ENCODE assay signal across 1 cellular context in the genomic region with DNA sequence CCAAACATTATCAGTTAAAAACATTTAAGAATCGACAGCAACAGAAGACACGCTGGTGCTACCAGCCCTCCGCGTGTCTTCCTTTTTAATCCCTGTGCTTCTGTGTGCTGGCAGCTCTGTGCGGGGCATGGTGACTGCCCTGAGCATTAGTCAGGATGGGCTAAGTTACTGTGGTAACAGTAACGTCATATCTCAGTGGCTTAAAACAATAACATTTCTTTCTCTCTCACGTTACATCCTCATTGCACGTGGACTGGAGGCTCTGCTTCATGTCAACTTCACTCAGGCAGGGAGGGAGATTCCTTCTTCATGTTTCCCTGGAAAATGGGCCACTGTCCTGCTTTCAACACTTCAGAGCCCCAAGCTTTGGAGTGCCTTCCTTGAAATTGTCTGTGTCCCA.
TF ChIP-seq lines count a peak whose summit lies in the region.

No MANE protein-coding gene starts in this region.

TF ChIP-seq in IMR-90, 13 proteins besides CTCF, POLR2A, EP300 and RAD21 (continued from another document):
- no peak for TF ChIP-seq USF2 (IDR thresholded peaks at IDR 0.05; ENCODE audit: low read depth, low read length)
- TF ChIP-seq CEBPB (IDR thresholded peaks at IDR 0.05; ENCODE audit: low read depth, low read length) = no peak
- no peak for TF ChIP-seq RCOR1 (IDR thresholded peaks at IDR 0.05; ENCODE audit: insufficient replicate concordance, low read length)
